Comparison of ENCODE assay signal across 1 cellular context in the genomic region with DNA sequence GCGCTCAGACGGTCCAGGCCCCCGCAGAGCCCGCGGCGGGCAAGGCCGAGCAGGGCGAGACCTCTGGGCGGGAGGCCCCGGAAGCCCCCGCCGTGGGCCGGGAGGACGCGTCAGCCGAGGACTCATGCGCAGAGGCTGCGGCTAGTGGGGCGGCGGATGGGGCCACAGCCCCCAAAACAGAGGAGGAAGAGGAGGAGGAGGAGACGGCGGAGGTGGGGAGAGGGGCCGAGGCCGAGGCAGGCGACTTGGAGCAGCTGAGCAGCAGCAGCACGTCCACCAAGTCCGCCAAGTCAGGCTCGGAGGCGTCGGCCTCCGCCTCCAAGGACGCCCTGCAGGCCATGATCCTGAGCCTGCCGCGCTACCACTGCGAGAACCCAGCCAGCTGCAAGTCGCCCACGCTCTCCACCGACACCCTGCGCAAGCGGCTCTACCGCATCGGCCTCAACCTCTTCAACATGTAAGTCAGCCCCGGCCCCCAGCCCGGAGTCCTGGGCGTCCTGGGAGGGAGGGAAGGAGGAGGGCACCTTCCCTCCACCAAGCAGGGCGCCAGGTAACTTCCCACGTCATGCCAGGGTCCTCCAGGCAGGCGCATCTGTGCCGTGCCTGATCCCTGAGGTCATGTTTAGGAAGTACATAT.
TF ChIP-seq lines count a peak whose summit lies in the region.

No MANE protein-coding gene starts in this region.

TF ChIP-seq in H1, 55 proteins besides CTCF, POLR2A, EP300 and RAD21 (continued from another document):
- TF ChIP-seq JUN (IDR thresholded peaks at IDR 0.05; ENCODE audit: low read depth, low read length) (no peak), MAX (IDR thresholded peaks at IDR 0.05) (peak; percentile 71), EGR1 (IDR thresholded peaks at IDR 0.05; ENCODE audit: borderline replicate concordance, low read depth, low read length) (peak; percentile 79; the same call in 1 of the 2 replicates), CTBP2 (IDR thresholded peaks at IDR 0.05; ENCODE audit: borderline replicate concordance, insufficient read depth, insufficient read length, low read length) (no peak), TBP (IDR thresholded peaks at IDR 0.05; ENCODE audit: low read depth, low read length) (no peak), EZH2 (IDR thresholded peaks at IDR 0.05; ENCODE audit: low read depth, low read length, severe bottlenecking) (peak; percentile 48), CEBPB (IDR thresholded peaks at IDR 0.05; ENCODE audit: low read depth, low read length) (no peak), TAF1 (IDR thresholded peaks at IDR 0.05; ENCODE audit: low read depth, low read length) (no peak), RNF2 (IDR thresholded peaks at IDR 0.05; ENCODE audit: borderline replicate concordance, low read depth, low read length, missing control alignments, poor library complexity, severe bottlenecking) (peak; percentile 13), CHD2 (IDR thresholded peaks at IDR 0.05; ENCODE audit: low read length) (no peak), GTF2F1 (IDR thresholded peaks at IDR 0.05; ENCODE audit: borderline replicate concordance, low read depth, low read length) (no peak), TEAD4 (IDR thresholded peaks at IDR 0.05; ENCODE audit: low read depth, low read length) (no peak), FOSL1 (IDR thresholded peaks at IDR 0.05; ENCODE audit: insufficient read depth, low read depth, low read length) (no peak), NANOG (IDR thresholded peaks at IDR 0.05; ENCODE audit: insufficient read depth, low read depth, low read length, poor library complexity, severe bottlenecking) (no peak), KDM5A (IDR thresholded peaks at IDR 0.05; ENCODE audit: low read length) (no peak), TCF12 (IDR thresholded peaks at IDR 0.05; ENCODE audit: low read depth, low read length) (no peak), GABPA (IDR thresholded peaks at IDR 0.05; ENCODE audit: borderline replicate concordance, insufficient read depth, low read length) (no peak), CHD7 (IDR thresholded peaks at IDR 0.05; ENCODE audit: insufficient replicate concordance, low read length) (no peak), ZNF274 (IDR thresholded peaks at IDR 0.05; ENCODE audit: borderline replicate concordance, extremely low read depth, low read length) (no peak), HDAC6 (IDR thresholded peaks at IDR 0.05; ENCODE audit: low read depth, low read length) (no peak), ASH2L (IDR thresholded peaks at IDR 0.05; ENCODE audit: low read length) (no peak), SRF (IDR thresholded peaks at IDR 0.05; ENCODE audit: low read depth, low read length) (no peak), JUND (IDR thresholded peaks at IDR 0.05; ENCODE audit: low read length) (no peak), SP1 (IDR thresholded peaks at IDR 0.05; ENCODE audit: low read depth, low read length) (no peak), SIX5 (IDR thresholded peaks at IDR 0.05; ENCODE audit: low read depth, low read length) (no peak), SUZ12 (IDR thresholded peaks at IDR 0.05; ENCODE audit: low read length) (peak; percentile 32; the same call in 1 of the 2 replicates), POU5F1 (IDR thresholded peaks at IDR 0.05; ENCODE audit: low read depth, low read length) (no peak), CREB1 (IDR thresholded peaks at IDR 0.05) (no peak), SAP30 (IDR thresholded peaks at IDR 0.05; ENCODE audit: insufficient read depth, insufficient replicate concordance, low read length) (no peak), KDM4A (IDR thresholded peaks at IDR 0.05; ENCODE audit: low read depth, low read length, severe bottlenecking) (peak; percentile 57)
TF ChIP-seq in H1: peak in this region for 7.
